Comparison of ENCODE assay signal across 8 cellular contexts in genomic region chr9:122464633-122465567, GRCh38. TPM values are rescaled to one million over a fixed set of nuclear protein-coding genes. Genes with fewer than 3 reads are reported as not detected.
A peak's percentile ranks its signal among the peaks of the same experiment; 100 is the strongest.
DNase-seq lines count a peak whose midpoint lies in the region; ATAC-seq and TF ChIP-seq lines count a peak whose summit lies in the region.

No MANE protein-coding gene starts in this region.

- peak; percentile 66 for TF ChIP-seq CTCF in AG04449 (IDR thresholded peaks at IDR 0.05; ENCODE audit: insufficient read depth, low read length, missing control alignments)

- POLR2A ChIA-PET in AG04449 (lab: Yijun Ruan, JAX), result no interaction called here

- CTCF ChIA-PET in AG04449 (lab: Yijun Ruan, JAX), result interaction anchor here (0.5 to 9.0 kb wide), 23 partner anchors 9 to 921 kb away, joined by 3 to 242 read pairs (median 4); partner anchors contain the start of gene OR1J1

- peak overlapping the region; percentile 47 for H3K4me3 ChIP-seq in AG04449 (ENCODE audit: low read depth, low read length)

- ATAC-seq in GM18520 (IDR thresholded peaks at IDR 0.05; ENCODE audit: unreplicated experiment) (peak; percentile 53), HG03159 (IDR thresholded peaks at IDR 0.05; ENCODE audit: unreplicated experiment) (peak; percentile 82), left lobe of liver (peak; percentile 99)
- ATAC-seq in activated CD4-positive, CD25-positive, alpha-beta regulatory T cell treated with anti-CD3 and anti-CD28 coated beads, Interleukin-2, amount 50 U/mL, for 24 hours, result peak; percentile 59 to 70

- DNase-seq in AG04449 (ENCODE audit: low read depth, low spot score) (peak; percentile 64), NCI-H345 treated with DMSO at 0.1 percent for 48 hours (lab: John Stamatoyannopoulos, UW; ENCODE audit: unreplicated experiment) (peak; percentile 90), cerebellum (ENCODE audit: low spot score) (peak; percentile 64), left lobe of liver (ENCODE audit: low spot score) (peak; percentile 82)
- DNase-seq in stimulated activated CD4-positive, alpha-beta T cell treated with anti-CD3 and anti-CD28 coated beads, Interleukin-2, amount 100 ng/mL, for 4 hours (ENCODE audit: low read depth), result peak; percentile 47

RNA-seq across cellular contexts. Expression of gene OR1J1, which starts 12.8 kb away (rescaled TPM):
- total RNA-seq in cerebellum (not detected), left lobe of liver (not detected)

RNA-seq across cellular contexts. Expression of gene OR1J2, which starts 45.7 kb away (rescaled TPM):
- total RNA-seq in cerebellum (not detected), left lobe of liver (not detected)

RNA-seq across cellular contexts. Expression of gene OR1J4, which starts 54.0 kb away (rescaled TPM):
- total RNA-seq in cerebellum, result not detected
- not detected for total RNA-seq in left lobe of liver

Comparison
In these comparisons a context has a peak if more than half of its experiments do, and no peak if none do; other contexts are left out.
1. Peak in every context shown above with its lines: DNase-seq, ATAC-seq and H3K4me3 ChIP-seq.